21 cellular contexts compared by ENCODE assay signal in genomic region chr5:81121836-81122235, GRCh38.
"Had no signal": no experiment of that assay in that cellular context is flagged by ENCODE, and none has a peak within 500 bp of the region (broad histone marks: within the 10 kb centered on the region; RNA-seq: fewer than 3 reads in every experiment).

No MANE protein-coding gene starts in this region.

- H3K4me3 Mint-ChIP-seq: activated naive CD8-positive, alpha-beta T cell; activated T-cell treated with anti-CD3 and anti-CD28 coated beads, Interleukin-2, amount 50 U/mL, for 72 hours; central memory CD8-positive, alpha-beta T cell; neural crest cell; stimulated activated effector memory CD8-positive, alpha-beta T cell treated with anti-CD3 and anti-CD28 coated beads, Interleukin-12 subunit alpha, Interleukin-12 subunit beta, amount 100 ng/mL, for 72 hours; T-helper 1 cell treated with Interleukin-12 subunit alpha and Interleukin-12 subunit beta and Interleukin-4 antibody, amounts not matched to agents 30 μg/mL and 1 μg/mL, for 36 hours had no signal

- H3K27me3 ChIP-seq: gastroesophageal sphincter, heart left ventricle, right lobe of liver, upper lobe of right lung had no signal

- H3K4me1 ChIP-seq: gastroesophageal sphincter, upper lobe of right lung had no signal

- H3K9me3 Mint-ChIP-seq: activated T-cell treated with anti-CD3 and anti-CD28 coated beads, Interleukin-2, amount 50 U/mL, for 72 hours; central memory CD8-positive, alpha-beta T cell; neural crest cell; stimulated activated effector memory CD8-positive, alpha-beta T cell treated with anti-CD3 and anti-CD28 coated beads, Interleukin-12 subunit alpha, Interleukin-12 subunit beta, amount 100 ng/mL, for 72 hours; T-helper 1 cell treated with Interleukin-12 subunit alpha and Interleukin-12 subunit beta and Interleukin-4 antibody, amounts not matched to agents 30 μg/mL and 1 μg/mL, for 36 hours had no signal

- DNase-seq: activated CD4-positive, alpha-beta T cell treated with anti-CD3 and anti-CD28 coated beads for 1 hour; activated gamma-delta T cell treated with Interleukin-2 at 50 U/mL for 16 hours; activated T-cell treated with anti-CD3 and anti-CD28 coated beads, Interleukin-2, amount 50 U/mL, for 72 hours; amniotic stem cell; cortex of kidney; effector CD4-positive, alpha-beta T cell; heart left ventricle; kidney glomerular epithelial cell; left ventricle myocardium superior; right lobe of liver; stimulated activated CD4-positive, alpha-beta T cell treated with anti-CD3 and anti-CD28 coated beads, Interleukin-15, amount 100 ng/mL, for 24 hours; stimulated activated CD4-positive, alpha-beta T cell treated with anti-CD3 and anti-CD28 coated beads, Interleukin-4, amount 100 ng/mL, for 24 hours; upper lobe of right lung; WERI-Rb-1 had no signal

- H3K27ac Mint-ChIP-seq: activated T-cell treated with anti-CD3 and anti-CD28 coated beads, Interleukin-2, amount 50 U/mL, for 72 hours; stimulated activated effector memory CD8-positive, alpha-beta T cell treated with anti-CD3 and anti-CD28 coated beads, Interleukin-12 subunit alpha, Interleukin-12 subunit beta, amount 100 ng/mL, for 72 hours; T-helper 1 cell treated with Interleukin-12 subunit alpha and Interleukin-12 subunit beta and Interleukin-4 antibody, amounts not matched to agents 30 μg/mL and 1 μg/mL, for 36 hours had no signal

- H3K9me3 ChIP-seq: gastroesophageal sphincter, heart left ventricle, right lobe of liver, upper lobe of right lung had no signal

- H3K36me3 ChIP-seq: gastroesophageal sphincter, right lobe of liver, upper lobe of right lung had no signal

- H3K27ac ChIP-seq: gastroesophageal sphincter, heart left ventricle, upper lobe of right lung, WERI-Rb-1 had no signal

- H3K4me1 Mint-ChIP-seq: central memory CD8-positive, alpha-beta T cell had no signal

- H3K4me3 ChIP-seq: gastroesophageal sphincter, heart left ventricle, right lobe of liver, upper lobe of right lung had no signal

- H3K27me3 Mint-ChIP-seq: activated naive CD8-positive, alpha-beta T cell; central memory CD8-positive, alpha-beta T cell had no signal

- FAIRE-seq: small intestine had no signal
